17 cellular contexts compared by ENCODE assay signal in the genomic region with DNA sequence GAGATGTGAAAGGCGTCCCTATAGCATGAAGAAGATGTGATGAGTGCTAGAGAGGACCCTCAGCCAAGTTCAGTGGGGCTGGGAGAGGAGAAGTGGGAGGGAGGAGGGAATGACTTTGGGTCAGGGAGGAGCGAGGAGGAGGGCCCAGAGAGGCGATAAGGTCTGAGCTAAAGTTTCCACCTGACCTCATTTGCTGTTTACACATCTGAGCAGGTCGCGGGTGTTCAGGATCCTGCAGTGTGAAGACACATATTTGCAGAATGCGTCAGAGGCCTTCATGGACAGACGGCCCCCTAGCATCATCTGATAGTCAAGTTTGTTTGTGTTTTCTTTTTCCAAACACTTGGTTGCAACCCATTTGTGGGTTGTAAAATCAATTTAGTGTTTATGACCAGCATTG. TPM values are rescaled to one million over a fixed set of nuclear protein-coding genes. Genes with fewer than 3 reads are reported as not detected.
DNase-seq lines count a peak whose midpoint lies in the region; ATAC-seq and TF ChIP-seq lines count a peak whose summit lies in the region.
"Had no signal": no experiment of that assay in that cellular context is flagged by ENCODE, and none has a peak within 500 bp of the region (broad histone marks: within the 10 kb centered on the region; RNA-seq: fewer than 3 reads in every experiment).

No MANE protein-coding gene starts in this region.

- H3K27me3 Mint-ChIP-seq in activated naive CD4-positive, alpha-beta T cell treated with anti-CD3 and anti-CD28 coated beads for 36 hours (ENCODE audit: low read depth) = peaks cover 5% of the 10 kb centered on the region
- peaks cover 4 to 6% (median 5%) of the 10 kb centered on the region in 3 donors for H3K27me3 Mint-ChIP-seq in CD14-positive monocyte (ENCODE audit: low read depth in 3 of 3)

- H3K27me3 ChIP-seq in neuronal stem cell (ENCODE audit: control insufficient read depth in 3 of 3, insufficient read depth in 3 of 3, low read depth in 1 of 3, low read length in 3 of 3) = no peaks in the 10 kb centered on the region

- CTCF ChIA-PET in activated naive CD4-positive, alpha-beta T cell treated with anti-CD3 and anti-CD28 coated beads for 36 hours (lab: Charles Lee) = interaction anchor here (2.8 kb wide), 1 partner anchor 11 kb away, joined by 10 read pairs; no protein-coding TSS in a partner anchor

- H3K4me2 ChIP-seq in neuronal stem cell (ENCODE audit: insufficient read depth, low read length, poor library complexity, severe bottlenecking) = no peak overlapping the region

- H4K91ac ChIP-seq in neuronal stem cell (ENCODE audit: low read depth, low read length, poor library complexity) = no peak overlapping the region

- no peak overlapping the region for H2BK12ac ChIP-seq in neuronal stem cell (ENCODE audit: low read length)

- WGBS in neuronal stem cell (ENCODE audit: extremely low coverage in 2 of 2, insufficient read length in 2 of 2, insufficient replicate concordance in 1 of 2), 2 donors = no CpG with 5 or more reads among the region's 7 CpGs

- H2BK15ac ChIP-seq in neuronal stem cell (ENCODE audit: low read length) = no peak overlapping the region

- H3K79me1 ChIP-seq in neuronal stem cell (ENCODE audit: low read depth, low read length) = no peaks in the 10 kb centered on the region

- TF ChIP-seq CTCF in fibroblast of villous mesenchyme (IDR thresholded peaks at IDR 0.05; ENCODE audit: insufficient read depth, low read depth, low read length) = no peak
- TF ChIP-seq CTCF in CD14-positive monocyte (IDR thresholded peaks at IDR 0.05) = no peak

- no peak overlapping the region for H2BK5ac ChIP-seq in neuronal stem cell (ENCODE audit: low read length)

- H2BK120ac ChIP-seq in neuronal stem cell (ENCODE audit: low read depth, low read length) = no peak overlapping the region

- H2AK5ac ChIP-seq in neuronal stem cell (ENCODE audit: low read depth, low read length) = no peak overlapping the region

- peaks cover 5% of the 10 kb centered on the region for H3K4me1 Mint-ChIP-seq in activated naive CD4-positive, alpha-beta T cell treated with anti-CD3 and anti-CD28 coated beads for 36 hours (ENCODE audit: low read depth)
- H3K4me1 Mint-ChIP-seq in CD14-positive monocyte = peaks cover 12% of the 10 kb centered on the region

- H3K4me1 ChIP-seq in neuronal stem cell (ENCODE audit: control insufficient read depth in 2 of 2, insufficient read depth in 1 of 2, low read depth in 1 of 2, low read length in 2 of 2) = peaks cover 0 to 6% of the 10 kb centered on the region in 2 donors
- H3K4me1 ChIP-seq: heart left ventricle had no signal

- H3K4me3 ChIP-seq in fibroblast of villous mesenchyme (ENCODE audit: low read depth, low read length) (no peak overlapping the region), neuronal stem cell (ENCODE audit: low read length in 2 of 2) (no peak overlapping the region)
- H3K4me3 ChIP-seq: heart left ventricle had no signal

- H4K8ac ChIP-seq in neuronal stem cell (ENCODE audit: low read depth, low read length) = no peak overlapping the region

- no peaks in the 10 kb centered on the region for H3K36me3 Mint-ChIP-seq in activated naive CD4-positive, alpha-beta T cell treated with anti-CD3 and anti-CD28 coated beads for 36 hours (ENCODE audit: low read depth)
- no peaks in the 10 kb centered on the region for H3K36me3 Mint-ChIP-seq in CD14-positive monocyte
- H3K36me3 Mint-ChIP-seq: WTC11 had no signal

- H3K27ac ChIP-seq in neuronal stem cell (replicated peaks; ENCODE audit: low read length) = no peak overlapping the region
- H3K27ac ChIP-seq: heart left ventricle, neutrophil had no signal

- H3K27ac Mint-ChIP-seq in activated naive CD4-positive, alpha-beta T cell treated with anti-CD3 and anti-CD28 coated beads for 36 hours = no peak overlapping the region
- H3K27ac Mint-ChIP-seq in CD14-positive monocyte = no peak overlapping the region
- H3K27ac Mint-ChIP-seq: WTC11 had no signal

- H2AFZ ChIP-seq in neuronal stem cell (ENCODE audit: low read length) = no peak overlapping the region

- intact Hi-C loops in activated naive CD4-positive, alpha-beta T cell treated with anti-CD3 and anti-CD28 coated beads for 36 hours (cut with micrococcal nuclease) = no loop called here
- intact Hi-C loops in CD14-positive monocyte (cut with micrococcal nuclease) = no loop called here

- no peak overlapping the region for H3K4ac ChIP-seq in neuronal stem cell (ENCODE audit: low read length)

- H3K14ac ChIP-seq in neuronal stem cell (ENCODE audit: low read length) = peak overlapping the region; percentile 14

- H3K36me3 ChIP-seq in neuronal stem cell (replicated peaks in 1 of 2; ENCODE audit: control insufficient read depth in 2 of 2, insufficient read depth in 2 of 2, low read length in 2 of 2) = no peaks in the 10 kb centered on the region
- H3K36me3 ChIP-seq: heart left ventricle, neutrophil had no signal

- H3K4me3 Mint-ChIP-seq in activated naive CD4-positive, alpha-beta T cell treated with anti-CD3 and anti-CD28 coated beads for 36 hours = no peak overlapping the region
- no peak overlapping the region for H3K4me3 Mint-ChIP-seq in CD14-positive monocyte
- H3K4me3 Mint-ChIP-seq: WTC11 had no signal

- ATAC-seq in HG03139 (IDR thresholded peaks at IDR 0.05; ENCODE audit: unreplicated experiment) = no peak
- ATAC-seq: heart left ventricle, WTC11 had no signal

- no peaks in the 10 kb centered on the region for H3K9me3 Mint-ChIP-seq in activated naive CD4-positive, alpha-beta T cell treated with anti-CD3 and anti-CD28 coated beads for 36 hours
- peaks cover 0 to 7% (median 2%) of the 10 kb centered on the region in 7 donors for H3K9me3 Mint-ChIP-seq in CD14-positive monocyte
- H3K9me3 Mint-ChIP-seq: WTC11 had no signal

- H3K23ac ChIP-seq in neuronal stem cell (ENCODE audit: low read depth, low read length, poor library complexity) = no peak overlapping the region

- no peak overlapping the region for H3K9ac ChIP-seq in neuronal stem cell (ENCODE audit: low read depth, low read length, poor library complexity)

- H3K18ac ChIP-seq in neuronal stem cell (ENCODE audit: low read length) = no peak overlapping the region

- DNase-seq in COLO668 (lab: John Stamatoyannopoulos, UW; ENCODE audit: unreplicated experiment) (peak; percentile 23), NCI-H69 (lab: John Stamatoyannopoulos, UW) (peak; percentile 15), fibroblast of villous mesenchyme (ENCODE audit: low read depth) (peak; percentile 25), neuronal stem cell (ENCODE audit: low spot score) (no peak), CD14-positive monocyte (ENCODE audit: low spot score) (no peak)
- no peak for DNase-seq in activated naive CD4-positive, alpha-beta T cell treated with anti-CD3 and anti-CD28 coated beads for 36 hours
- DNase-seq in activated effector memory CD4-positive, alpha-beta T cell treated with Interleukin-2 at 50 U/mL for 16 hours = no peak
- DNase-seq: activated naive CD4-positive, alpha-beta T cell treated with anti-CD3 and anti-CD28 coated beads, Interleukin-2, amount 50 U/mL, for 16 hours; AML-193; DND-41; heart left ventricle; NCI-H2171; stimulated activated CD4-positive, alpha-beta T cell treated with anti-CD3 and anti-CD28 coated beads, Interleukin-12 subunit alpha, Interleukin-12 subunit beta, amount 100 ng/mL, for 4 hours had no signal

- peaks cover 0 to 3% of the 10 kb centered on the region in 2 donors for H3K9me3 ChIP-seq in neuronal stem cell (replicated peaks in 1 of 2; ENCODE audit: control insufficient read depth in 2 of 2, insufficient read depth in 1 of 2, low read depth in 1 of 2, low read length in 2 of 2)
- H3K9me3 ChIP-seq: heart left ventricle, neutrophil had no signal

RNA-seq across cellular contexts. Expression of a gene that starts 18.9 kb away (rescaled TPM):
- 0.32 TPM in 1 of 2 replicates, not detected in the other for total RNA-seq in fibroblast of villous mesenchyme
- 21.7 TPM for polyA plus RNA-seq in neuronal stem cell (2013, experiment 1 of 2)
- polyA plus RNA-seq in neuronal stem cell (2013, experiment 2 of 2) = 21.3 TPM
- under 1 TPM; 0.20 to 0.26 TPM for total RNA-seq in activated naive CD4-positive, alpha-beta T cell treated with anti-CD3 and anti-CD28 coated beads for 36 hours
- not detected for polyA plus RNA-seq in CD14-positive monocyte
- total RNA-seq: subcutaneous adipose tissue had no signal
- polyA plus RNA-seq: heart left ventricle had no signal

RNA-seq across cellular contexts. Expression of a gene that starts 50.7 kb away (rescaled TPM):
- total RNA-seq in fibroblast of villous mesenchyme = 66.0 and 74.3 TPM in 2 replicates
- polyA plus RNA-seq in neuronal stem cell (2013, experiment 1 of 2) = 24.0 TPM
- polyA plus RNA-seq in neuronal stem cell (2013, experiment 2 of 2) = 24.2 TPM
- total RNA-seq in activated naive CD4-positive, alpha-beta T cell treated with anti-CD3 and anti-CD28 coated beads for 36 hours = 10 to 100 TPM; 14.1 to 17.9 TPM
- polyA plus RNA-seq in CD14-positive monocyte = 1 to 10 TPM; 3.8 to 4.5 TPM

Comparison
In these comparisons a context has a peak if more than half of its experiments do, and no peak if none do; other contexts are left out.
1. DNase-seq: peak in COLO668 (single experiment), NCI-H69 (single experiment) and fibroblast of villous mesenchyme (single experiment); none in neuronal stem cell (single experiment), activated naive CD4-positive, alpha-beta T cell treated with anti-CD3 and anti-CD28 coated beads for 36 hours (single experiment), CD14-positive monocyte (single experiment) and activated effector memory CD4-positive, alpha-beta T cell treated with Interleukin-2 at 50 U/mL for 16 hours (single experiment).